In genomic region chr12:34349673-34349961, GRCh38 we compare ENCODE assay signal across 18 cellular contexts.
DNase-seq lines count a peak whose midpoint lies in the region; ATAC-seq, FAIRE-seq and TF ChIP-seq lines count a peak whose summit lies in the region.
"Had no signal": no experiment of that assay in that cellular context is flagged by ENCODE, and none has a peak within 500 bp of the region (broad histone marks: within the 10 kb centered on the region; RNA-seq: fewer than 3 reads in every experiment).

No MANE protein-coding gene starts in this region.

- no peak for TF ChIP-seq EP300 in K562 (IDR thresholded peaks at IDR 0.05; ENCODE audit: low read length)

- H3K27ac ChIP-seq in 22Rv1 (peak overlapping the region; percentile 77), C4-2B (peak overlapping the region; percentile 36; the same call in 1 of the 2 replicates), K562 (ENCODE audit: extremely low read depth, low read depth, low read length) (peak overlapping the region; percentile 67; the same call in 1 of the 3 replicates)
- H3K27ac ChIP-seq: HL-60 had no signal

- no peaks in the 10 kb centered on the region for H4K20me1 ChIP-seq in K562 (replicated peaks; ENCODE audit: control insufficient read depth, insufficient read depth, low read length)

- H3K27me3 ChIP-seq in NT2/D1 (ENCODE audit: insufficient read depth, insufficient read length) (peaks cover 100% of the 10 kb centered on the region), K562 (ENCODE audit: control insufficient read depth in 2 of 2, insufficient read depth in 2 of 2, low read length in 2 of 2) (0 out of 5 replicates have a peak, but pooled peaks cover 0 to 5% of the 10 kb centered on the region in 2 experiments)

- H3K4me3 ChIP-seq in NT2/D1 (ENCODE audit: insufficient read length, low read depth), result no peak overlapping the region
- no peak overlapping the region for H3K4me3 ChIP-seq in K562
- H3K4me3 ChIP-seq: HAP-1 had no signal

- H3K79me2 ChIP-seq in K562 (ENCODE audit: control insufficient read depth, insufficient read depth, low read length), result no peaks in the 10 kb centered on the region; the same call in 2 of the 3 replicates

- CTCF ChIA-PET in K562 (lab: Yijun Ruan, JAX; ENCODE audit: low intra/inter-chr PET ratio), result no interaction called here
- CTCF ChIA-PET in activated CD4-positive, alpha-beta T cell treated with anti-CD3 and anti-CD28 coated beads, Interleukin-2, amount 10 ng/mL, durations not matched to agents 7 days and 5 days (lab: Charles Lee), result no interaction called here

- POLR2A ChIA-PET in K562 (lab: Yijun Ruan, JAX), result no interaction called here
- POLR2A ChIA-PET in activated CD4-positive, alpha-beta T cell treated with anti-CD3 and anti-CD28 coated beads, Interleukin-2, amount 10 ng/mL, durations not matched to agents 7 days and 5 days (lab: Charles Lee), result no interaction called here

- H3K36me3 ChIP-seq in NT2/D1 (ENCODE audit: insufficient read depth, insufficient read length, low read length) (no peaks in the 10 kb centered on the region), K562 (ENCODE audit: control insufficient read depth, insufficient read depth, low read length) (no peaks in the 10 kb centered on the region)
- H3K36me3 ChIP-seq: HAP-1 had no signal

- peak overlapping the region; percentile 71 for H3K4me2 ChIP-seq in K562 (ENCODE audit: insufficient read depth, low read length)

- no peak for TF ChIP-seq POLR2A in K562 (conservative IDR thresholded peaks at IDR 0.05)

- H3K9me1 ChIP-seq in K562 (ENCODE audit: control insufficient read depth, insufficient read depth, low read length), result no peaks in the 10 kb centered on the region

- H3K4me1 ChIP-seq in NT2/D1 (ENCODE audit: insufficient read depth, insufficient read length) (peaks cover 60% of the 10 kb centered on the region), K562 (replicated peaks in 1 of 2; ENCODE audit: control insufficient read depth in 2 of 2, insufficient read depth in 2 of 2, low read length in 2 of 2) (peaks cover 25 to 100% of the 10 kb centered on the region in 2 experiments)
- H3K4me1 ChIP-seq: HAP-1 had no signal

- H3K9ac ChIP-seq in NT2/D1 (ENCODE audit: insufficient read length, low read depth) (peak overlapping the region; percentile 17), K562 (ENCODE audit: insufficient read depth in 1 of 2, low read depth in 2 of 2, low read length in 2 of 2) (peak overlapping the region; percentile 82 to 94)

- TF ChIP-seq CTCF in 22Rv1 (IDR thresholded peaks at IDR 0.05) (no peak), C4-2B (conservative IDR thresholded peaks at IDR 0.05) (no peak), K562 (IDR thresholded peaks at IDR 0.05 in 2 of 3, conservative IDR thresholded peaks at IDR 0.05 in 1 of 3; ENCODE audit: insufficient read depth in 2 of 3, low read depth in 1 of 3, low read length in 3 of 3) (no peak)

- WGBS in K562 (ENCODE audit: insufficient coverage, low coverage, missing lambda C conversion rate), result 36% methylated on average over 16 of the region's 16 CpGs

- no peaks in the 10 kb centered on the region for H3K36me3 Mint-ChIP-seq in activated CD4-positive, alpha-beta T cell treated with anti-CD3 and anti-CD28 coated beads, Interleukin-2, amount 10 ng/mL, durations not matched to agents 7 days and 5 days (ENCODE audit: low read depth)
- H3K36me3 Mint-ChIP-seq: CD14-positive monocyte; CD4-positive, alpha-beta memory T cell had no signal

- no peaks in the 10 kb centered on the region for H3K27me3 Mint-ChIP-seq in activated CD4-positive, alpha-beta T cell treated with anti-CD3 and anti-CD28 coated beads, Interleukin-2, amount 10 ng/mL, durations not matched to agents 7 days and 5 days
- H3K27me3 Mint-ChIP-seq: CD4-positive, alpha-beta memory T cell had no signal

- H3K27ac Mint-ChIP-seq in activated CD4-positive, alpha-beta T cell treated with anti-CD3 and anti-CD28 coated beads, Interleukin-2, amount 10 ng/mL, durations not matched to agents 7 days and 5 days, result no peak overlapping the region
- H3K27ac Mint-ChIP-seq: CD14-positive monocyte; CD4-positive, alpha-beta memory T cell had no signal

- in situ Hi-C loops in K562 (cut with MboI), result no loop called here

- H3K9me3 ChIP-seq in NT2/D1 (ENCODE audit: insufficient read depth, low read length) (no peaks in the 10 kb centered on the region), K562 (replicated peaks; ENCODE audit: control insufficient read depth, insufficient read depth, low read depth, low read length) (no peaks in the 10 kb centered on the region)
- H3K9me3 ChIP-seq: HAP-1 had no signal

- H3K9me3 Mint-ChIP-seq in activated CD4-positive, alpha-beta T cell treated with anti-CD3 and anti-CD28 coated beads, Interleukin-2, amount 10 ng/mL, durations not matched to agents 7 days and 5 days, result no peaks in the 10 kb centered on the region

- intact Hi-C loops in K562 (cut with micrococcal nuclease), result loop anchor here (10.0 kb wide), 1 partner anchor 225 kb away; no protein-coding TSS in a partner anchor

- no peak for TF ChIP-seq RAD21 in K562 (CRISPR knock-in tag; conservative IDR thresholded peaks at IDR 0.05 in 1 of 2, IDR thresholded peaks at IDR 0.05 in 1 of 2)

- ATAC-seq in K562, result no peak
- no peak for ATAC-seq in HG03025 (IDR thresholded peaks at IDR 0.05; ENCODE audit: low FRiP score, unreplicated experiment)

- BruUV-seq in K562 (replicated peaks; lab: Mats Ljungman, UMichigan), result no TSS peak

- H2AFZ ChIP-seq in K562 (ENCODE audit: low read depth, low read length), result peak overlapping the region; percentile 98

- H3K4me3 Mint-ChIP-seq in activated CD4-positive, alpha-beta T cell treated with anti-CD3 and anti-CD28 coated beads, Interleukin-2, amount 10 ng/mL, durations not matched to agents 7 days and 5 days, result no peak overlapping the region
- H3K4me3 Mint-ChIP-seq: CD14-positive monocyte; CD4-positive, alpha-beta memory T cell had no signal

- H3K4me1 Mint-ChIP-seq in activated CD4-positive, alpha-beta T cell treated with anti-CD3 and anti-CD28 coated beads, Interleukin-2, amount 10 ng/mL, durations not matched to agents 7 days and 5 days, result no peaks in the 10 kb centered on the region
- H3K4me1 Mint-ChIP-seq: CD14-positive monocyte; CD4-positive, alpha-beta memory T cell had no signal

- no peak for FAIRE-seq in K562 (lab: Jason Lieb, UNC)
- FAIRE-seq: A204.1 had no signal

- DNase-seq in NT2/D1 (ENCODE audit: low read depth, low spot score) (no peak), K562 (ENCODE audit: extremely low read depth in 1 of 4, low spot score in 3 of 4) (no peak), NCI-H128 (lab: John Stamatoyannopoulos, UW; ENCODE audit: unreplicated experiment) (no peak)
- no peak for DNase-seq in activated CD4-positive, alpha-beta T cell treated with anti-CD3 and anti-CD28 coated beads, Interleukin-2, amount 10 ng/mL, durations not matched to agents 7 days and 5 days
- DNase-seq: AML-193; Calu3; CD4-positive, alpha-beta memory T cell; DMS79 treated with DMSO at 0.1 percent for 48 hours; GF-D8; IMR-90; KG1 had no signal

TF ChIP-seq in K562, 482 proteins besides CTCF, POLR2A, EP300 and RAD21 (continues in another document):
- TF ChIP-seq ZNF584 (CRISPR knock-in tag; IDR thresholded peaks at IDR 0.05; ENCODE audit: low read depth), result no peak
